ENCODE assay signal across 8 cellular contexts in the genomic region with DNA sequence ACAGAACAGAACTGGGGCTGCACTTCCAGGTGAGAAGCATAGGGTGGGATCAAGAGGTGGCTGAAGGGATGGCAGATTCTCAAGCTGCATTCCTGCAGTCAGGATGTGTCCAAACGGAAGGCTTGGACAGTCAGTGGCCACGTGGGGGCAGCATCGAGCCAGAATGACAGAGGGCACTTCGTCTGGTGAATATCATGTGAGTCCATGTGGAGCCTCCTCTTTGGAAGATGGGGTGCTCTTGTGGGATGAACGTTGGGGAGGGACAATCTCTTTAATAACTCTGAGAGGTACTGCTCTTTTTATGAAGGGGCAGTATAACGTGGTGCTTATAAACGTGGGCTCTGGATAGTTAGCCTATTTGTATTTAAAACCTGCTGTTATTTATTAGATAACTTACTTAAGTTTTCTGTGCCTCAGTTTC.
A peak's percentile ranks its signal among the peaks of the same experiment; 100 is the strongest.
DNase-seq lines count a peak whose midpoint lies in the region; ATAC-seq and TF ChIP-seq lines count a peak whose summit lies in the region.

No MANE protein-coding gene starts in this region.

- CTCF ChIA-PET in AG04449 (lab: Yijun Ruan, JAX) = interaction anchor here (0.6 to 22.1 kb wide), 38 partner anchors 8 to 575 kb away, joined by 3 to 683 read pairs (median 4); no protein-coding TSS in a partner anchor

- H3K36me3 ChIP-seq in brain microvascular endothelial cell (replicated peaks) = no peaks in the 10 kb centered on the region

- no peak for ATAC-seq in GM18861 (IDR thresholded peaks at IDR 0.05; ENCODE audit: unreplicated experiment)

- H3K27me3 ChIP-seq in brain microvascular endothelial cell (replicated peaks) = no peaks in the 10 kb centered on the region

- H3K27ac ChIP-seq in brain microvascular endothelial cell = no peak overlapping the region

- POLR2A ChIA-PET in AG04449 (lab: Yijun Ruan, JAX) = no interaction called here

- in situ Hi-C loops in GM13977 (cut with MboI; ENCODE audit: low pct_unique_long_range_greater_than_20kb, low sequenced_read_pairs, unreplicated experiment) (loop anchor here (25.0 kb wide), 1 partner anchor 495 kb away; the partner anchor contains the start of gene MRGPRX2), brain microvascular endothelial cell (cut with HindIII; ENCODE audit: low pct_ligation_motif_present, low sequenced_read_pairs) (loop anchor here (25.0 kb wide), 2 partner anchors 180 to 330 kb away; no protein-coding TSS in a partner anchor)

- DNase-seq in AG04449 (ENCODE audit: low read depth, low spot score) (no peak), GM13977 (ENCODE audit: low spot score) (peak; percentile 61), NCI-H146 (lab: John Stamatoyannopoulos, UW) (peak; percentile 73), UCSD-AML1 (lab: John Stamatoyannopoulos, UW; ENCODE audit: unreplicated experiment) (peak; percentile 70), brain microvascular endothelial cell (peak; percentile 68), iris pigment epithelial cell (ENCODE audit: low read depth) (peak; percentile 60)
- DNase-seq in stimulated activated CD4-positive, alpha-beta T cell treated with anti-CD3 and anti-CD28 coated beads, Interleukin-15, amount 100 ng/mL, for 48 hours (ENCODE audit: low read depth in 2 of 2) = peak; percentile 53 to 62

- H3K4me3 ChIP-seq in AG04449 (ENCODE audit: low read depth, low read length) (no peak overlapping the region), brain microvascular endothelial cell (ENCODE audit: low read depth, low read length) (no peak overlapping the region)

- TF ChIP-seq CTCF in AG04449 (IDR thresholded peaks at IDR 0.05; ENCODE audit: insufficient read depth, low read length, missing control alignments) (peak; percentile 94), GM13977 (IDR thresholded peaks at IDR 0.05; ENCODE audit: extremely low read depth, insufficient read depth, missing control alignments) (peak; percentile 92), brain microvascular endothelial cell (IDR thresholded peaks at IDR 0.05; ENCODE audit: low read depth, low read length, missing control alignments) (peak; percentile 91)
